8 cellular contexts compared by ENCODE assay signal in the genomic region with DNA sequence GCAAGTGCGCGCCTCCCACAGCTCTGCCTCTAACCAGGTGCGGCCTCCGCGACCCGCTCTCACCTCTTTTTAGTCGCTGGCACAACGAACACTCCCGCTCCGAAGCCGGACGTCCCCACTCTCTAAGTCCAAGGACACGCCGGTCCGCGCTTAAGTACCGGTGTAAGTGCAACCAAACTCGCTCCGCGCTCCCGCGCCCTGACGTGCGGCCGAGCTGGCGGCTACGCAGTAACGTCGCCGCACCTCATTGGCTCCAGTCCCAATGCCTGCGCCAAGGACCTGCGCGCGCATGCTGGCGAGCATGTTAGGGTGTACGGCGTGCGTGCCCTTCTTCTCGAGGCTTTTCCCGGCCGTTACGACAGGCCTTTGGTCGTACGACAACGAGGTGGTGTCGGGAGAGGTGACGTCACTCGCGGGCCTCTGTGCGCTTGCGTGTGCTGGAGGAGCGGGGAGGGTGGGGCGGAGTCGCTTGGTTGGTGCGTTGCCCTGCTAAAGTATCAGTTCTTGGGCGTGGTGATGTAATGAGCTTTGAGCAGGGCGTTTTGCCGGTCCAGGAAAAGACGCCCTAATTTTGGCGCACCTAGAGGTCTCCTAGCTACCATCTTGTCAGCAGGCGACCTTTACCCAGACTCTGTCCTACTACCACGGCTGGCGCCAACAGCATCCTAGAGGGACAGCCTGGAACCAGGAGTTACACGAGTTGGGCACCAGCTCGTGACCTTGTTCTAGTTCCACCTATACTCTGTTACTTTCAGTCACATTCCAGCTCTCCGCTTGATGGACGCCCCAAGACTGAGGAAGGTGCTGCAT. TPM values are rescaled to one million over a fixed set of nuclear protein-coding genes. Genes with fewer than 3 reads are reported as not detected.
DNase-seq lines count a peak whose midpoint lies in the region; ATAC-seq and TF ChIP-seq lines count a peak whose summit lies in the region.

A gene (minus strand): TSS at position 124 of the 810 bp plus-strand sequence. CDS start 1,141 bp downstream, outside the sequence.

- H3K9me3 ChIP-seq in suprapubic skin = no peaks in the 10 kb centered on the region

- DNase-seq in NCI-H1092 treated with DMSO at 0.1 percent for 48 hours (lab: John Stamatoyannopoulos, UW) (peak; percentile 100), SKM-1 (lab: John Stamatoyannopoulos, UW; ENCODE audit: unreplicated experiment) (peak; percentile 98), globus pallidus (ENCODE audit: low spot score) (peak; percentile 98), nucleus accumbens (lab: John Stamatoyannopoulos, UW) (peak; percentile 93 to 100 (median 98)), suprapubic skin (ENCODE audit: low spot score in 2 of 2) (peak; percentile 99 to 100)
- peak; percentile 99 for DNase-seq in activated naive CD4-positive, alpha-beta T cell treated with anti-CD3 and anti-CD28 coated beads, Interleukin-2, amount 50 U/mL, for 72 hours (ENCODE audit: low spot score in 2 of 2)

- peaks cover 22% of the 10 kb centered on the region for H3K36me3 ChIP-seq in suprapubic skin

- peak; percentile 82 for TF ChIP-seq EP300 in suprapubic skin (IDR thresholded peaks at IDR 0.05)

- peak; percentile 95 for ATAC-seq in HG02610 (IDR thresholded peaks at IDR 0.05; ENCODE audit: unreplicated experiment)
- ATAC-seq in activated naive CD4-positive, alpha-beta T cell treated with anti-CD3 and anti-CD28 coated beads, Interleukin-2, amount 50 U/mL, for 72 hours = peak; percentile 94 to 95

- H3K9me3 Mint-ChIP-seq in activated naive CD4-positive, alpha-beta T cell treated with anti-CD3 and anti-CD28 coated beads, Interleukin-2, amount 50 U/mL, for 72 hours = no peaks in the 10 kb centered on the region

- peaks cover 36 to 44% of the 10 kb centered on the region in 2 donors for H3K36me3 Mint-ChIP-seq in activated naive CD4-positive, alpha-beta T cell treated with anti-CD3 and anti-CD28 coated beads, Interleukin-2, amount 50 U/mL, for 72 hours

- H3K27ac Mint-ChIP-seq in activated naive CD4-positive, alpha-beta T cell treated with anti-CD3 and anti-CD28 coated beads, Interleukin-2, amount 50 U/mL, for 72 hours = peak within 1 kb of the TSS; percentile 97 to 100

- no peak for TF ChIP-seq CTCF in suprapubic skin (IDR thresholded peaks at IDR 0.05)

- peak within 1 kb of the TSS; percentile 91 for H3K27ac ChIP-seq in suprapubic skin

- H3K4me1 ChIP-seq in suprapubic skin = peaks cover 13% of the 10 kb centered on the region

- H3K4me3 ChIP-seq in GM08714 (ENCODE audit: low read length) (peak within 1 kb of the TSS; percentile 91), suprapubic skin (peak within 1 kb of the TSS; percentile 76)

- H3K27me3 ChIP-seq in suprapubic skin = no peaks in the 10 kb centered on the region

- peak; percentile 90 to 99 for TF ChIP-seq POLR2A in suprapubic skin (IDR thresholded peaks at IDR 0.05)

- WGBS in suprapubic skin = under 1% methylated on average over 67 of the region's 67 CpGs

RNA-seq across cellular contexts. Expression of the gene that starts here (rescaled TPM):
- 100 to 1,000 TPM; 172 to 188 TPM for total RNA-seq in activated naive CD4-positive, alpha-beta T cell treated with anti-CD3 and anti-CD28 coated beads, Interleukin-2, amount 50 U/mL, for 72 hours
- 10 to 100 TPM; 23.3 to 59.1 (median 32.6) TPM for total RNA-seq in suprapubic skin

Comparison
In these comparisons a context has a peak if more than half of its experiments do, and no peak if none do; other contexts are left out.
1. Peak in every context shown above with its lines: DNase-seq, ATAC-seq, H3K4me3 ChIP-seq and H3K27ac ChIP-seq.